25 cellular contexts compared by ENCODE assay signal in the genomic region with DNA sequence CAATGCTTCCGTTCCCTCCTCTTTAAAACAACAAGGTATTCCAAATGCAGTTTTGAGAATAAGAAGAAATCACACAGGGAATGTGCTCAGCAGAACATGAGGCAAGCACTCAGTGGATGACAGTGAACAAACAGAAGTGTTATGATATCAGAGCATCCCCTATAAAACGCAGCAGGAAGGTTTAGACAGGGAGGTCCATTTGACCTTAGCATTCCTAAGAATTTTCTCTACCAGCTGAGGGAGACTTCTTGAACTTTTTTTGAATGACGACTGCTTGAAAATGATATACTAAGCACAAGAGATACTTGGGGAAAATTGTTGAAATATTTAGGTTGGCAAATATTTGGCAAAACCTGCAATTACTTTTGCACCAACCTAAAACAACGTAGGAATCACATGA. TPM values are rescaled to one million over a fixed set of nuclear protein-coding genes. Genes with fewer than 3 reads are reported as not detected.
DNase-seq lines count a peak whose midpoint lies in the region; ATAC-seq, FAIRE-seq and TF ChIP-seq lines count a peak whose summit lies in the region.
"Had no signal": no experiment of that assay in that cellular context is flagged by ENCODE, and none has a peak within 500 bp of the region (broad histone marks: within the 10 kb centered on the region; RNA-seq: fewer than 3 reads in every experiment).

No MANE protein-coding gene starts in this region.

- peaks cover 13% of the 10 kb centered on the region for H3K36me3 ChIP-seq in Caco-2 (ENCODE audit: control insufficient read depth, insufficient read depth, low read length)
- H3K36me3 ChIP-seq: SJSA1 had no signal

- intact Hi-C loops in Caco-2 (cut with micrococcal nuclease; ENCODE audit: unreplicated experiment), result loop anchor here (2.0 kb wide), 1 partner anchor 911 kb away; a partner anchor contains a TSS

- H3K27me3 ChIP-seq in Caco-2 (replicated peaks; ENCODE audit: control insufficient read depth, insufficient read depth, low read length), result no peaks in the 10 kb centered on the region
- H3K27me3 ChIP-seq: SJSA1 had no signal

- TF ChIP-seq CTCF in Caco-2 (IDR thresholded peaks at IDR 0.05; ENCODE audit: insufficient read depth in 1 of 2, low read depth in 1 of 2, low read length in 1 of 2, severe bottlenecking in 1 of 2, unreplicated experiment in 1 of 2) (no peak), epithelial cell of proximal tubule (conservative IDR thresholded peaks at IDR 0.05; ENCODE audit: low read depth, low read length) (no peak), osteocyte (IDR thresholded peaks at IDR 0.05) (no peak)

- H3K4me3 Mint-ChIP-seq in Caco-2 (ENCODE audit: unreplicated experiment) (peak overlapping the region; percentile 84), T-helper 17 cell (peak overlapping the region; percentile 34), osteocyte (ENCODE audit: unreplicated experiment) (no peak overlapping the region)

- H3K27ac Mint-ChIP-seq in Caco-2 (ENCODE audit: unreplicated experiment), result peak overlapping the region; percentile 61
- H3K27ac Mint-ChIP-seq in T-helper 17 cell, result no peak overlapping the region
- peak overlapping the region; percentile 40 for H3K27ac Mint-ChIP-seq in osteocyte (ENCODE audit: unreplicated experiment)

- no peak for ATAC-seq in T-helper 17 cell

- no peak for FAIRE-seq in frontal cortex (lab: Jason Lieb, UNC)
- FAIRE-seq: GM18507, H54 had no signal

- POLR2A ChIA-PET in Caco-2 (lab: Charles Lee), result no interaction called here

- H3K36me3 Mint-ChIP-seq in Caco-2 (ENCODE audit: insufficient read depth, unreplicated experiment) (peaks cover 85% of the 10 kb centered on the region), T-helper 17 cell (ENCODE audit: low read depth) (peaks cover 6% of the 10 kb centered on the region), osteocyte (ENCODE audit: unreplicated experiment) (peaks cover 29% of the 10 kb centered on the region)

- H3K4me3 ChIP-seq in Caco-2 (ENCODE audit: low read depth, low read length) (no peak overlapping the region), epithelial cell of proximal tubule (ENCODE audit: low read depth, low read length) (peak overlapping the region; percentile 82)
- H3K4me3 ChIP-seq: PC-9, SJSA1 had no signal

- H3K9me3 ChIP-seq in Caco-2 (no peaks in the 10 kb centered on the region), T-helper 17 cell (ENCODE audit: control insufficient read depth, low read length, poor library complexity, severe bottlenecking) (no peaks in the 10 kb centered on the region)
- H3K9me3 ChIP-seq: SJSA1 had no signal

- no TSS peak for BruUV-seq in Caco-2 (replicated peaks; lab: Mats Ljungman, UMichigan)

- DNase-seq in Caco-2, result no peak
- no peak for DNase-seq in T-helper 17 cell
- DNase-seq in epithelial cell of proximal tubule (ENCODE audit: low read depth), result no peak
- no peak for DNase-seq in osteocyte (ENCODE audit: extremely low spot score, unreplicated experiment)
- no peak for DNase-seq in frontal cortex (ENCODE audit: low spot score in 2 of 2)
- DNase-seq in activated T-cell treated with anti-CD3 and anti-CD28 coated beads, Interleukin-2, amount 50 U/mL, for 48 hours, result no peak
- DNase-seq in mucosa of gallbladder (ENCODE audit: low spot score), result no peak
- DNase-seq: 8988T, DMS153, DND-41, Kasumi-1, NCI-H1105 treated with DMSO at 0.1 percent for 48 hours, NCI-H146, NCI-H1930, NCI-H2107, NCI-H446, NCI-H524 treated with DMSO at 0.1 percent for 48 hours, NCI-H774, PC-9, Right ventricle myocardium superior, RPMI8226 had no signal

- peaks cover 49% of the 10 kb centered on the region for H3K4me1 ChIP-seq in Caco-2

- H3K4me1 Mint-ChIP-seq in Caco-2 (ENCODE audit: low read depth, unreplicated experiment) (peaks cover 35% of the 10 kb centered on the region), T-helper 17 cell (peaks cover 26% of the 10 kb centered on the region), osteocyte (ENCODE audit: unreplicated experiment) (peaks cover 36% of the 10 kb centered on the region)

- CTCF ChIA-PET in Caco-2 (lab: Charles Lee), result no interaction called here

- no peaks in the 10 kb centered on the region for H3K27me3 Mint-ChIP-seq in Caco-2 (ENCODE audit: insufficient read depth, unreplicated experiment)
- no peaks in the 10 kb centered on the region for H3K27me3 Mint-ChIP-seq in T-helper 17 cell
- no peaks in the 10 kb centered on the region for H3K27me3 Mint-ChIP-seq in osteocyte (ENCODE audit: unreplicated experiment)

- H3K9me3 Mint-ChIP-seq in Caco-2 (ENCODE audit: unreplicated experiment), result no peaks in the 10 kb centered on the region
- H3K9me3 Mint-ChIP-seq in osteocyte (ENCODE audit: unreplicated experiment), result no peaks in the 10 kb centered on the region

RNA-seq across cellular contexts. Expression of a gene that starts 3.9 kb away (rescaled TPM):
- total RNA-seq in Caco-2 (2022) (196 and 204 TPM in 2 replicates), T-helper 17 cell (1 to 10 TPM; 2.0 to 3.0 TPM), epithelial cell of proximal tubule (5.4 and 6.4 TPM in 2 replicates), osteocyte (12.8 and 13.0 TPM in 2 replicates), frontal cortex (9.8 TPM), mucosa of gallbladder (129 TPM)

RNA-seq across cellular contexts. Expression of a gene that starts 19.4 kb away (rescaled TPM):
- 0.91 and 1.1 TPM in 2 replicates for total RNA-seq in Caco-2 (2022)
- total RNA-seq in T-helper 17 cell, result not detected
- not detected in 2 replicates for total RNA-seq in epithelial cell of proximal tubule
- not detected in 2 replicates for total RNA-seq in osteocyte
- total RNA-seq in frontal cortex, result 0.41 TPM
- total RNA-seq in mucosa of gallbladder, result 0.66 TPM
- total RNA-seq: M059J, Right ventricle myocardium superior, SJSA1 had no signal

RNA-seq across cellular contexts. Expression of a gene that starts 39.1 kb away (rescaled TPM):
- 2.5 and 4.4 TPM in 2 replicates for total RNA-seq in Caco-2 (2022)
- 1 to 10 TPM; 4.3 to 8.5 TPM for total RNA-seq in T-helper 17 cell
- total RNA-seq in epithelial cell of proximal tubule, result 0.36 and 2.8 TPM in 2 replicates
- total RNA-seq in osteocyte, result 3.3 and 4.8 TPM in 2 replicates
- 12.6 TPM for total RNA-seq in frontal cortex
- 7.0 TPM for total RNA-seq in mucosa of gallbladder
